Comparison of ENCODE assay signal across 27 cellular contexts in genomic region chr2:46407852-46408455, GRCh38.
A peak's percentile ranks its signal among the peaks of the same experiment; 100 is the strongest.
DNase-seq lines count a peak whose midpoint lies in the region; ATAC-seq and TF ChIP-seq lines count a peak whose summit lies in the region.
"Had no signal": no experiment of that assay in that cellular context is flagged by ENCODE, and none has a peak within 500 bp of the region (broad histone marks: within the 10 kb centered on the region; RNA-seq: fewer than 3 reads in every experiment).

No MANE protein-coding gene starts in this region.

- no peak overlapping the region for H2AK9ac ChIP-seq in IMR-90 (replicated peaks; ENCODE audit: low read depth, low read length, poor library complexity)

- no peaks in the 10 kb centered on the region for H3K79me1 ChIP-seq in IMR-90 (ENCODE audit: low read depth in 1 of 2, low read length in 2 of 2)

- no peaks in the 10 kb centered on the region for H3K27me3 ChIP-seq in IMR-90 (ENCODE audit: control insufficient read depth, insufficient read depth, low read length)
- no peaks in the 10 kb centered on the region for H3K27me3 ChIP-seq in mammary epithelial cell (ENCODE audit: insufficient read depth, low read length)
- no peaks in the 10 kb centered on the region for H3K27me3 ChIP-seq in upper lobe of left lung
- H3K27me3 ChIP-seq in heart right ventricle, result no peaks in the 10 kb centered on the region
- H3K27me3 ChIP-seq: BLaER1, esophagus muscularis mucosa, neutrophil, Peyer's patch, vagina had no signal

- no peak overlapping the region for H3K23ac ChIP-seq in IMR-90 (ENCODE audit: low read depth, low read length)

- no peak overlapping the region for H3K56ac ChIP-seq in IMR-90 (ENCODE audit: extremely low read depth, insufficient read depth, low read length)

- dilution Hi-C loops in IMR-90 (cut with HindIII; ENCODE audit: low sequenced_read_pairs, unreplicated experiment) (no loop called here), mammary epithelial cell (cut with HindIII; ENCODE audit: low sequenced_read_pairs) (loop anchor here (5.0 kb wide), 1 partner anchor 34 kb away; no protein-coding TSS in a partner anchor)

- no peak overlapping the region for H3K4me3 ChIP-seq in IMR-90 (ENCODE audit: insufficient read depth, low read depth, low read length)
- no peak overlapping the region for H3K4me3 ChIP-seq in mammary epithelial cell (replicated peaks in 1 of 3; ENCODE audit: insufficient read depth in 1 of 3, low read depth in 2 of 3, low read length in 3 of 3)
- no peak overlapping the region for H3K4me3 ChIP-seq in upper lobe of left lung
- H3K4me3 ChIP-seq in heart right ventricle, result no peak overlapping the region
- H3K4me3 ChIP-seq: BLaER1, esophagus muscularis mucosa, Peyer's patch, vagina had no signal

- BruUV-seq in IMR-90 (replicated peaks; lab: Mats Ljungman, UMichigan) (no TSS peak), mammary epithelial cell (replicated peaks; lab: Mats Ljungman, UMichigan) (no TSS peak)

- H4K20me1 ChIP-seq in IMR-90 (ENCODE audit: insufficient read depth, low read length) (no peaks in the 10 kb centered on the region), mammary epithelial cell (ENCODE audit: insufficient read depth, low read length) (no peaks in the 10 kb centered on the region)
- H4K20me1 ChIP-seq: BLaER1 had no signal

- H3K9ac ChIP-seq in IMR-90 (ENCODE audit: low read depth, low read length) (no peak overlapping the region), mammary epithelial cell (ENCODE audit: insufficient read depth, low read length) (no peak overlapping the region)
- H3K9ac ChIP-seq: BLaER1 had no signal

- DNase-seq in IMR-90 (no peak), mammary epithelial cell (no peak), neural crest cell (ENCODE audit: low read depth, low spot score) (no peak), upper lobe of left lung (no peak), middle frontal gyrus (ENCODE audit: extremely low spot score, low spot score) (no peak), heart right ventricle (no peak)
- DNase-seq: activated CD4-positive, alpha-beta T cell treated with anti-CD3 and anti-CD28 coated beads for 48 hours; activated naive CD4-positive, alpha-beta T cell treated with anti-CD3 and anti-CD28 coated beads, Interleukin-2, amount 10 ng/mL, durations not matched to agents 7 days and 5 days; DMS53; foreskin melanocyte; H7; NCI-H1417; NCI-H2081; NCI-H2227 treated with DMSO at 0.1 percent for 48 hours; NCI-H526 treated with DMSO at 0.1 percent for 48 hours; T-cell had no signal

- no peak for TF ChIP-seq EP300 in upper lobe of left lung (IDR thresholded peaks at IDR 0.05)

- no peak for TF ChIP-seq POLR2A in IMR-90 (IDR thresholded peaks at IDR 0.05; ENCODE audit: low read depth, low read length)
- TF ChIP-seq POLR2A in upper lobe of left lung (IDR thresholded peaks at IDR 0.05), result no peak

- TF ChIP-seq CTCF in IMR-90 (conservative IDR thresholded peaks at IDR 0.05; ENCODE audit: low read depth, low read length), result no peak
- TF ChIP-seq CTCF in mammary epithelial cell (conservative IDR thresholded peaks at IDR 0.05 in 1 of 2, IDR thresholded peaks at IDR 0.05 in 1 of 2; ENCODE audit: extremely low read depth in 1 of 2, insufficient read depth in 1 of 2, low read depth in 1 of 2, low read length in 2 of 2), result no peak
- no peak for TF ChIP-seq CTCF in neural crest cell (conservative IDR thresholded peaks at IDR 0.05)
- no peak for TF ChIP-seq CTCF in upper lobe of left lung (IDR thresholded peaks at IDR 0.05)
- TF ChIP-seq CTCF in heart right ventricle (IDR thresholded peaks at IDR 0.05), result no peak

- WGBS in IMR-90 (ENCODE audit: extremely low coverage in 2 of 2, insufficient read length in 1 of 2), 2 experiments, result 99% methylated on average over 7 of the region's 14 CpGs; no CpG with 5 or more reads in 1 of the 2 experiments
- 38% methylated on average over 14 of the region's 14 CpGs for WGBS in mammary epithelial cell (ENCODE audit: low coverage, missing lambda C conversion rate)
- WGBS in upper lobe of left lung, 2 donors, result 87% methylated on average over 14 of the region's 14 CpGs
- WGBS in heart right ventricle, 2 donors, result 96 to 98% methylated on average over 14 of the region's 14 CpGs

- peaks cover 15% of the 10 kb centered on the region for H3K9me1 ChIP-seq in IMR-90 (ENCODE audit: insufficient read depth, low read length)

- H4K5ac ChIP-seq in IMR-90 (ENCODE audit: low read depth, low read length), result no peak overlapping the region

- H3K4me3 Mint-ChIP-seq in neural crest cell, result no peak overlapping the region
- H3K4me3 Mint-ChIP-seq: activated naive CD4-positive, alpha-beta T cell treated with anti-CD3 and anti-CD28 coated beads, Interleukin-2, amount 10 ng/mL, durations not matched to agents 7 days and 5 days; activated T-helper 17 cell treated with anti-CD3 and anti-CD28 coated beads, Interleukin-2, amount 50 U/mL, for 72 hours; brain; memory B cell; stimulated activated effector memory CD8-positive, alpha-beta T cell treated with anti-CD3 and anti-CD28 coated beads, Interleukin-12 subunit alpha, Interleukin-12 subunit beta, amount 100 ng/mL, for 72 hours; T-cell had no signal

- H3K27ac Mint-ChIP-seq in neural crest cell (ENCODE audit: unreplicated experiment), result peak overlapping the region; percentile 59
- H3K27ac Mint-ChIP-seq: activated naive CD4-positive, alpha-beta T cell treated with anti-CD3 and anti-CD28 coated beads, Interleukin-2, amount 10 ng/mL, durations not matched to agents 7 days and 5 days; activated T-helper 17 cell treated with anti-CD3 and anti-CD28 coated beads, Interleukin-2, amount 50 U/mL, for 72 hours; brain; memory B cell; stimulated activated effector memory CD8-positive, alpha-beta T cell treated with anti-CD3 and anti-CD28 coated beads, Interleukin-12 subunit alpha, Interleukin-12 subunit beta, amount 100 ng/mL, for 72 hours; T-cell had no signal

- H3K27ac ChIP-seq in IMR-90 (ENCODE audit: insufficient read depth, low read length), result no peak overlapping the region
- H3K27ac ChIP-seq in mammary epithelial cell (ENCODE audit: insufficient read depth, low read depth, low read length), result no peak overlapping the region
- peak overlapping the region; percentile 65 to 88 (median 71) for H3K27ac ChIP-seq in upper lobe of left lung
- peak overlapping the region in 1 of 10 donors; percentile 70 for H3K27ac ChIP-seq in heart right ventricle
- H3K27ac ChIP-seq: BLaER1, HL-60, neutrophil, vagina had no signal

- peaks cover 13% of the 10 kb centered on the region for H3K4me1 ChIP-seq in IMR-90 (ENCODE audit: control insufficient read depth, insufficient read depth, low read length)
- peaks cover 39% of the 10 kb centered on the region for H3K4me1 ChIP-seq in mammary epithelial cell (ENCODE audit: insufficient read depth, low read length)
- H3K4me1 ChIP-seq in upper lobe of left lung, result peaks cover 2 to 28% (median 16%) of the 10 kb centered on the region in 4 donors
- peaks cover 0 to 18% (median 4%) of the 10 kb centered on the region in 9 donors for H3K4me1 ChIP-seq in heart right ventricle
- H3K4me1 ChIP-seq: BLaER1 had no signal

- no peak overlapping the region for H3K14ac ChIP-seq in IMR-90 (replicated peaks; ENCODE audit: low read depth, low read length)

- H3K36me3 ChIP-seq in IMR-90 (ENCODE audit: control insufficient read depth, insufficient read depth, low read length), result no peaks in the 10 kb centered on the region
- no peaks in the 10 kb centered on the region for H3K36me3 ChIP-seq in mammary epithelial cell (ENCODE audit: insufficient read depth, low read length)
- no peaks in the 10 kb centered on the region for H3K36me3 ChIP-seq in upper lobe of left lung
- no peaks in the 10 kb centered on the region for H3K36me3 ChIP-seq in heart right ventricle
- H3K36me3 ChIP-seq: BLaER1, esophagus muscularis mucosa, neutrophil, Peyer's patch, vagina had no signal

- H3K4me2 ChIP-seq in IMR-90 (ENCODE audit: low read depth, low read length) (no peak overlapping the region), mammary epithelial cell (ENCODE audit: insufficient read depth, low read depth, low read length) (peak overlapping the region; percentile 28)
- H3K4me2 ChIP-seq: BLaER1 had no signal

- H2BK20ac ChIP-seq in IMR-90 (ENCODE audit: low read depth, low read length), result peak overlapping the region; percentile 28; the same call in 1 of the 2 replicates

- ATAC-seq in IMR-90 (ENCODE audit: low read depth) (no peak), upper lobe of left lung (ENCODE audit: low FRiP score in 2 of 2) (no peak), HG02885 (IDR thresholded peaks at IDR 0.05; ENCODE audit: poor library complexity, unreplicated experiment) (no peak), heart right ventricle (no peak)
- ATAC-seq: activated T-helper 17 cell treated with anti-CD3 and anti-CD28 coated beads, Interleukin-2, amount 50 U/mL, for 72 hours; stimulated activated effector memory CD8-positive, alpha-beta T cell treated with anti-CD3 and anti-CD28 coated beads, Interleukin-12 subunit alpha, Interleukin-12 subunit beta, amount 100 ng/mL, for 72 hours; T-cell had no signal

- H3K9me3 ChIP-seq in IMR-90 (ENCODE audit: control insufficient read depth, insufficient read depth, low read length), result no peaks in the 10 kb centered on the region
- H3K9me3 ChIP-seq in mammary epithelial cell (replicated peaks; ENCODE audit: insufficient read depth, low read length), result no peaks in the 10 kb centered on the region
- no peaks in the 10 kb centered on the region for H3K9me3 ChIP-seq in upper lobe of left lung
- H3K9me3 ChIP-seq in heart right ventricle, result no peaks in the 10 kb centered on the region
- H3K9me3 ChIP-seq: BLaER1, esophagus muscularis mucosa, neutrophil, Peyer's patch, vagina had no signal

- in situ Hi-C loops in IMR-90 (cut with MboI; ENCODE audit: low sequenced_read_pairs) (no loop called here), mammary epithelial cell (cut with MboI; ENCODE audit: low sequenced_read_pairs in 2 of 2) (no loop called here)

- TF ChIP-seq RAD21 in IMR-90 (IDR thresholded peaks at IDR 0.05; ENCODE audit: low read length), result no peak

- H2BK15ac ChIP-seq in IMR-90 (ENCODE audit: low read depth, low read length), result no peak overlapping the region

- H3K4ac ChIP-seq in IMR-90 (ENCODE audit: low read depth, low read length), result no peak overlapping the region

- intact Hi-C loops in IMR-90 (cut with micrococcal nuclease), result no loop called here
- intact Hi-C loops in mammary epithelial cell (cut with micrococcal nuclease), result no loop called here
- intact Hi-C loops in heart right ventricle (cut with DNase I), result loop anchor here in 1 of 10 donors (5.0 kb wide), 1 partner anchor 44 kb away; no protein-coding TSS in a partner anchor

- H3K36me3 Mint-ChIP-seq in neural crest cell (ENCODE audit: low read depth), result no peaks in the 10 kb centered on the region
- H3K36me3 Mint-ChIP-seq: activated naive CD4-positive, alpha-beta T cell treated with anti-CD3 and anti-CD28 coated beads, Interleukin-2, amount 10 ng/mL, durations not matched to agents 7 days and 5 days; brain; memory B cell; stimulated activated effector memory CD8-positive, alpha-beta T cell treated with anti-CD3 and anti-CD28 coated beads, Interleukin-12 subunit alpha, Interleukin-12 subunit beta, amount 100 ng/mL, for 72 hours; T-cell had no signal

- no peak overlapping the region for H4K91ac ChIP-seq in IMR-90 (ENCODE audit: insufficient read depth, low read depth, low read length)

- peak overlapping the region; percentile 36; the same call in 1 of the 2 replicates for H2BK120ac ChIP-seq in IMR-90 (ENCODE audit: low read depth, low read length)

- H3K27me3 Mint-ChIP-seq in neural crest cell (ENCODE audit: low read depth), result peaks cover 2% of the 10 kb centered on the region

- H4K8ac ChIP-seq in IMR-90 (ENCODE audit: low read depth in 2 of 2, low read length in 2 of 2), result no peak overlapping the region; a peak in 1 of 4 replicates

- POLR2A ChIA-PET in IMR-90 (lab: Charles Lee; ENCODE audit: unreplicated experiment), result no interaction called here

- H2AK5ac ChIP-seq in IMR-90 (ENCODE audit: low read depth, low read length), result peak overlapping the region; percentile 80

- CTCF ChIA-PET in IMR-90 (lab: Yijun Ruan, JAX), result no interaction called here
- CTCF ChIA-PET in mammary epithelial cell (lab: Charles Lee; ENCODE audit: low non-redundant PET), result no interaction called here

- H3K79me2 ChIP-seq in mammary epithelial cell (ENCODE audit: insufficient read depth, low read length), result no peaks in the 10 kb centered on the region

- H2AFZ ChIP-seq in IMR-90 (replicated peaks; ENCODE audit: low read length, poor library complexity), result no peak overlapping the region
- H2AFZ ChIP-seq in mammary epithelial cell (ENCODE audit: low read depth, low read length), result peak overlapping the region; percentile 57

- H3K18ac ChIP-seq in IMR-90 (ENCODE audit: low read depth, low read length), result no peak overlapping the region

- no peaks in the 10 kb centered on the region for H3K4me1 Mint-ChIP-seq in neural crest cell
- H3K4me1 Mint-ChIP-seq: activated naive CD4-positive, alpha-beta T cell treated with anti-CD3 and anti-CD28 coated beads, Interleukin-2, amount 10 ng/mL, durations not matched to agents 7 days and 5 days; activated T-helper 17 cell treated with anti-CD3 and anti-CD28 coated beads, Interleukin-2, amount 50 U/mL, for 72 hours; brain; memory B cell; stimulated activated effector memory CD8-positive, alpha-beta T cell treated with anti-CD3 and anti-CD28 coated beads, Interleukin-12 subunit alpha, Interleukin-12 subunit beta, amount 100 ng/mL, for 72 hours; T-cell had no signal

- no peak overlapping the region for H2BK5ac ChIP-seq in IMR-90 (ENCODE audit: low read depth, low read length, poor library complexity, severe bottlenecking)

- no peaks in the 10 kb centered on the region for H3K9me3 Mint-ChIP-seq in neural crest cell
- H3K9me3 Mint-ChIP-seq: activated naive CD4-positive, alpha-beta T cell treated with anti-CD3 and anti-CD28 coated beads, Interleukin-2, amount 10 ng/mL, durations not matched to agents 7 days and 5 days; activated T-helper 17 cell treated with anti-CD3 and anti-CD28 coated beads, Interleukin-2, amount 50 U/mL, for 72 hours; brain; memory B cell; stimulated activated effector memory CD8-positive, alpha-beta T cell treated with anti-CD3 and anti-CD28 coated beads, Interleukin-12 subunit alpha, Interleukin-12 subunit beta, amount 100 ng/mL, for 72 hours; T-cell had no signal

Comparison
In these comparisons a context has a peak if more than half of its experiments do, and no peak if none do; other contexts are left out.
1. H3K27ac ChIP-seq: peak in upper lobe of left lung (4 of 4); none in IMR-90 (single experiment) and mammary epithelial cell (single experiment).